Comparison of ENCODE assay signal across 21 cellular contexts in the genomic region with DNA sequence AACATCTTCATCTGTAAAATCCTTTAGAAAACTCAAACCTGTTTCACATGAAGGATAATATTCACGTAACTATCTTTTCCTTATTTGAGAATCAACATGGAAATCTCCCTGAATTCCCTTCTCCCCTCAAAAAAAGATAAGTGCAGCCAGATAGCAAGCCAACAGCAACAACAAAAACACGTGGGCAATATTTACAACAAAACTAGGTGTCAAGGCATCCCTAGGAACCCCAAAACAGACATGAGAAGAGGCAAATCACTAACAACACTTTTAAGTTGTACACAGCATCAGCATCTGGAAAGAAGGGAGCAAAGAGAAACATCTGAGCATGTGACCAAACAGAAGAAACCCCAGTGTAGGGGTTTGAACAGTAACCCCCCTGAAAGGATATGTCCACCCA.
"Had no signal": no experiment of that assay in that cellular context is flagged by ENCODE, and none has a peak within 500 bp of the region (broad histone marks: within the 10 kb centered on the region; RNA-seq: fewer than 3 reads in every experiment).

No MANE protein-coding gene starts in this region.

- H3K27me3 ChIP-seq: SJSA1 had no signal

- H3K9me3 ChIP-seq: SJSA1 had no signal

- H3K27ac Mint-ChIP-seq: IgD-negative memory B cell had no signal

- H3K27ac ChIP-seq: HL-60, SJSA1, SK-N-MC had no signal

- H3K9me3 Mint-ChIP-seq: IgD-negative memory B cell had no signal

- DNase-seq: KBM-7, MV-4-11, NCI-H1048, NCI-H1105, NCI-H1417, NCI-H1436 treated with DMSO at 0.1 percent for 48 hours, NCI-H1694, NCI-H187 treated with DMSO at 0.1 percent for 48 hours, NCI-H2029 treated with DMSO at 0.1 percent for 48 hours, NCI-H345, NCI-H446 treated with DMSO at 0.1 percent for 48 hours, NCI-H524, NCI-H526 treated with DMSO at 0.1 percent for 48 hours, NCI-H748 treated with DMSO at 0.1 percent for 48 hours, Right ventricle myocardium superior, RPMI8226, SIG-M5 had no signal

- H3K4me3 ChIP-seq: SJSA1, SK-N-MC had no signal
